Comparison of ENCODE assay signal across 21 cellular contexts in genomic region chr14:71348817-71349216, GRCh38. TPM values are rescaled to one million over a fixed set of nuclear protein-coding genes. Genes with fewer than 3 reads are reported as not detected.
A peak's percentile ranks its signal among the peaks of the same experiment; 100 is the strongest.
DNase-seq lines count a peak whose midpoint lies in the region; ATAC-seq, FAIRE-seq and TF ChIP-seq lines count a peak whose summit lies in the region.
"Had no signal": no experiment of that assay in that cellular context is flagged by ENCODE, and none has a peak within 500 bp of the region (broad histone marks: within the 10 kb centered on the region; RNA-seq: fewer than 3 reads in every experiment).

No MANE protein-coding gene starts in this region.

- DNase-seq in GM12892 (ENCODE audit: insufficient read length), result no peak
- no peak for DNase-seq in T-helper 17 cell
- DNase-seq in memory B cell (ENCODE audit: low spot score in 2 of 2), result no peak
- no peak for DNase-seq in stimulated activated naive B cell treated with anti-CD40 and anti-IgM and Interleukin-4, amounts not matched to agents 10 μg/mL and 1 μg/mL and 100 μg/mL, for 72 hours
- DNase-seq in ecto neural progenitor cell (ENCODE audit: low spot score), result no peak
- DNase-seq in hepatic stellate cell (ENCODE audit: low spot score), result no peak
- DNase-seq: BE2C, EL, GF-D8, GM23248, HCEC 1CT, Karpas-422, NCI-H1694 treated with DMSO at 0.1 percent for 48 hours, NCI-H2081 treated with DMSO at 0.1 percent for 48 hours, NCI-H2171 treated with DMSO at 0.1 percent for 48 hours, NCI-H524 treated with DMSO at 0.1 percent for 48 hours, OCI-M1, SHP77 had no signal

- peak; percentile 63 for FAIRE-seq in GM12892 (lab: Jason Lieb, UNC)
- FAIRE-seq: D721Med had no signal

- H3K9me3 ChIP-seq in T-helper 17 cell (ENCODE audit: control insufficient read depth, low read length, poor library complexity, severe bottlenecking), result no peaks in the 10 kb centered on the region
- H3K9me3 ChIP-seq: A549, BE2C had no signal

- 0 out of 2 replicates have a peak, but pooled peaks have one; percentile 22 for TF ChIP-seq POLR2A in GM12892 (IDR thresholded peaks at IDR 0.05; ENCODE audit: low read depth, low read length)

- H3K27ac Mint-ChIP-seq in T-helper 17 cell (peak overlapping the region; percentile 29), memory B cell (peak overlapping the region; percentile 54)
- peak overlapping the region; percentile 37 for H3K27ac Mint-ChIP-seq in stimulated activated naive B cell treated with anti-CD40 and anti-IgM and Interleukin-4, amounts not matched to agents 10 μg/mL and 1 μg/mL and 100 μg/mL, for 72 hours

- H3K36me3 Mint-ChIP-seq in T-helper 17 cell (ENCODE audit: low read depth) (peaks cover 5% of the 10 kb centered on the region), memory B cell (peaks cover 25% of the 10 kb centered on the region)
- peaks cover 66 to 88% of the 10 kb centered on the region in 2 donors for H3K36me3 Mint-ChIP-seq in stimulated activated naive B cell treated with anti-CD40 and anti-IgM and Interleukin-4, amounts not matched to agents 10 μg/mL and 1 μg/mL and 100 μg/mL, for 72 hours

- H3K4me1 Mint-ChIP-seq in T-helper 17 cell (peaks cover 37% of the 10 kb centered on the region), memory B cell (peaks cover 48% of the 10 kb centered on the region)
- H3K4me1 Mint-ChIP-seq in stimulated activated naive B cell treated with anti-CD40 and anti-IgM and Interleukin-4, amounts not matched to agents 10 μg/mL and 1 μg/mL and 100 μg/mL, for 72 hours, result peaks cover 52 to 95% of the 10 kb centered on the region in 2 donors

- no peaks in the 10 kb centered on the region for H3K9me3 Mint-ChIP-seq in memory B cell
- peaks cover 8 to 10% of the 10 kb centered on the region in 2 donors for H3K9me3 Mint-ChIP-seq in stimulated activated naive B cell treated with anti-CD40 and anti-IgM and Interleukin-4, amounts not matched to agents 10 μg/mL and 1 μg/mL and 100 μg/mL, for 72 hours

- no peak for ATAC-seq in T-helper 17 cell
- ATAC-seq in memory B cell (ENCODE audit: low read depth), result peak; percentile 61
- ATAC-seq in stimulated activated naive B cell treated with anti-CD40 and anti-IgM and Interleukin-4, amounts not matched to agents 10 μg/mL and 1 μg/mL and 100 μg/mL, for 72 hours (replicated peaks), result no peak
- ATAC-seq in HG03520 (IDR thresholded peaks at IDR 0.05; ENCODE audit: unreplicated experiment), result no peak
- ATAC-seq: A549 had no signal

- no peaks in the 10 kb centered on the region for H3K27me3 Mint-ChIP-seq in T-helper 17 cell
- H3K27me3 Mint-ChIP-seq in memory B cell, result no peaks in the 10 kb centered on the region
- H3K27me3 Mint-ChIP-seq in stimulated activated naive B cell treated with anti-CD40 and anti-IgM and Interleukin-4, amounts not matched to agents 10 μg/mL and 1 μg/mL and 100 μg/mL, for 72 hours, result no peaks in the 10 kb centered on the region

- H3K4me3 Mint-ChIP-seq in T-helper 17 cell, result no peak overlapping the region
- no peak overlapping the region for H3K4me3 Mint-ChIP-seq in memory B cell
- H3K4me3 Mint-ChIP-seq in stimulated activated naive B cell treated with anti-CD40 and anti-IgM and Interleukin-4, amounts not matched to agents 10 μg/mL and 1 μg/mL and 100 μg/mL, for 72 hours, result no peak overlapping the region

RNA-seq across cellular contexts. Expression of gene SIPA1L1, which starts 28.5 kb away (rescaled TPM):
- 33.5 TPM for polyA plus RNA-seq in GM12892 (2012; ENCODE audit: missing spikeins)
- 10 to 100 TPM; 47.0 to 52.3 TPM for total RNA-seq in T-helper 17 cell
